Comparison of ENCODE assay signal across 9 cellular contexts in genomic region chr6:15770347-15771143, GRCh38.
DNase-seq lines count a peak whose midpoint lies in the region; ATAC-seq and TF ChIP-seq lines count a peak whose summit lies in the region.
"Had no signal": no experiment of that assay in that cellular context is flagged by ENCODE, and none has a peak within 500 bp of the region (broad histone marks: within the 10 kb centered on the region; RNA-seq: fewer than 3 reads in every experiment).

No MANE protein-coding gene starts in this region.

- H3K9me3 Mint-ChIP-seq in activated naive CD4-positive, alpha-beta T cell treated with anti-CD3 and anti-CD28 coated beads for 36 hours, result no peaks in the 10 kb centered on the region
- H3K9me3 Mint-ChIP-seq in activated naive CD4-positive, alpha-beta T cell treated with anti-CD3 and anti-CD28 coated beads, Interleukin-2, amount 10 ng/mL, durations not matched to agents 7 days and 5 days, result no peaks in the 10 kb centered on the region
- no peaks in the 10 kb centered on the region for H3K9me3 Mint-ChIP-seq in T-helper 2 cell treated with Interferon-gamma antibody and Interleukin-4, amounts not matched to agents 5 μg/mL and 100 μg/mL, for 36 hours
- H3K9me3 Mint-ChIP-seq: CD4-positive, alpha-beta memory T cell had no signal

- peak; percentile 24 for DNase-seq in activated naive CD4-positive, alpha-beta T cell treated with anti-CD3 and anti-CD28 coated beads for 36 hours
- DNase-seq in activated naive CD4-positive, alpha-beta T cell treated with anti-CD3 and anti-CD28 coated beads, Interleukin-2, amount 10 ng/mL, durations not matched to agents 7 days and 5 days, result no peak
- peak; percentile 55 for DNase-seq in T-helper 2 cell treated with Interferon-gamma antibody and Interleukin-4, amounts not matched to agents 5 μg/mL and 100 μg/mL, for 36 hours (ENCODE audit: low spot score)
- DNase-seq in smooth muscle cell (lab: John Stamatoyannopoulos, UW; ENCODE audit: unreplicated experiment), result no peak
- no peak for DNase-seq in aorta
- DNase-seq in left cardiac atrium, result no peak
- no peak for DNase-seq in activated naive CD4-positive, alpha-beta T cell treated with anti-CD3 and anti-CD28 coated beads, Interleukin-2, amount 50 U/mL, for 16 hours
- DNase-seq: CD4-positive, alpha-beta memory T cell had no signal

- CTCF ChIA-PET in activated naive CD4-positive, alpha-beta T cell treated with anti-CD3 and anti-CD28 coated beads for 36 hours (lab: Charles Lee), result interaction anchor here (0.9 to 1.5 kb wide), 3 partner anchors 18 to 358 kb away, joined by 3 read pairs; partner anchors contain the start of gene MYLIP
- CTCF ChIA-PET in activated naive CD4-positive, alpha-beta T cell treated with anti-CD3 and anti-CD28 coated beads, Interleukin-2, amount 10 ng/mL, durations not matched to agents 7 days and 5 days (lab: Charles Lee), result interaction anchor here (0.7 to 2.0 kb wide), 6 partner anchors 15 to 412 kb away, joined by 3 to 4 read pairs (median 3); no protein-coding TSS in a partner anchor

- H3K9ac ChIP-seq in smooth muscle cell (ENCODE audit: low read depth), result peak overlapping the region; percentile 33

- peak; percentile 8 for TF ChIP-seq CTCF in smooth muscle cell (IDR thresholded peaks at IDR 0.05; ENCODE audit: borderline replicate concordance, insufficient read depth, poor library complexity, severe bottlenecking)

- H3K4me1 Mint-ChIP-seq in activated naive CD4-positive, alpha-beta T cell treated with anti-CD3 and anti-CD28 coated beads for 36 hours (ENCODE audit: low read depth), result peaks cover 18% of the 10 kb centered on the region
- H3K4me1 Mint-ChIP-seq in activated naive CD4-positive, alpha-beta T cell treated with anti-CD3 and anti-CD28 coated beads, Interleukin-2, amount 10 ng/mL, durations not matched to agents 7 days and 5 days, result no peaks in the 10 kb centered on the region
- H3K4me1 Mint-ChIP-seq in T-helper 2 cell treated with Interferon-gamma antibody and Interleukin-4, amounts not matched to agents 5 μg/mL and 100 μg/mL, for 36 hours (ENCODE audit: low read depth), result peaks cover 37% of the 10 kb centered on the region
- H3K4me1 Mint-ChIP-seq: CD4-positive, alpha-beta memory T cell had no signal

- H3K4me1 ChIP-seq in smooth muscle cell (ENCODE audit: low read depth), result no peaks in the 10 kb centered on the region
- H3K4me1 ChIP-seq in aorta (ENCODE audit: control insufficient read depth in 1 of 2, insufficient read depth in 2 of 2, low read length in 2 of 2), result no peaks in the 10 kb centered on the region

- no peaks in the 10 kb centered on the region for H4K20me1 ChIP-seq in smooth muscle cell (ENCODE audit: low read depth)

- 75% methylated on average over 4 of the region's 4 CpGs for WGBS in smooth muscle cell (ENCODE audit: low lambda C conversion rate)
- 88 to 95% methylated on average over 4 of the region's 4 CpGs for WGBS in aorta, 2 donors

- intact Hi-C loops in activated naive CD4-positive, alpha-beta T cell treated with anti-CD3 and anti-CD28 coated beads for 36 hours (cut with micrococcal nuclease), result loop anchor here (10.0 kb wide), 1 partner anchor 994 kb away; the partner anchor contains the start of gene ATXN1
- intact Hi-C loops in aorta (cut with DNase I) (no loop called here), left cardiac atrium (cut with DNase I) (no loop called here)

- peaks cover 5% of the 10 kb centered on the region for H3K27me3 Mint-ChIP-seq in activated naive CD4-positive, alpha-beta T cell treated with anti-CD3 and anti-CD28 coated beads for 36 hours (ENCODE audit: low read depth)
- H3K27me3 Mint-ChIP-seq in activated naive CD4-positive, alpha-beta T cell treated with anti-CD3 and anti-CD28 coated beads, Interleukin-2, amount 10 ng/mL, durations not matched to agents 7 days and 5 days, result no peaks in the 10 kb centered on the region
- H3K27me3 Mint-ChIP-seq in T-helper 2 cell treated with Interferon-gamma antibody and Interleukin-4, amounts not matched to agents 5 μg/mL and 100 μg/mL, for 36 hours (ENCODE audit: low read depth), result no peaks in the 10 kb centered on the region

- ATAC-seq in HG02870 (IDR thresholded peaks at IDR 0.05; ENCODE audit: unreplicated experiment), result peak; percentile 91
- no peak for ATAC-seq in aorta (ENCODE audit: low FRiP score)
- ATAC-seq in left cardiac atrium, result no peak

- H3K9me3 ChIP-seq in smooth muscle cell (replicated peaks; ENCODE audit: low read depth) (no peaks in the 10 kb centered on the region), aorta (ENCODE audit: control insufficient read depth, low read length) (no peaks in the 10 kb centered on the region)

- H3K36me3 Mint-ChIP-seq in activated naive CD4-positive, alpha-beta T cell treated with anti-CD3 and anti-CD28 coated beads for 36 hours (ENCODE audit: low read depth), result no peaks in the 10 kb centered on the region
- no peaks in the 10 kb centered on the region for H3K36me3 Mint-ChIP-seq in activated naive CD4-positive, alpha-beta T cell treated with anti-CD3 and anti-CD28 coated beads, Interleukin-2, amount 10 ng/mL, durations not matched to agents 7 days and 5 days
- H3K36me3 Mint-ChIP-seq in T-helper 2 cell treated with Interferon-gamma antibody and Interleukin-4, amounts not matched to agents 5 μg/mL and 100 μg/mL, for 36 hours (ENCODE audit: low read depth), result no peaks in the 10 kb centered on the region
- H3K36me3 Mint-ChIP-seq: CD4-positive, alpha-beta memory T cell had no signal

- H3K4me2 ChIP-seq in smooth muscle cell, result peak overlapping the region; percentile 51

- peak overlapping the region; percentile 26 for H3K27ac Mint-ChIP-seq in activated naive CD4-positive, alpha-beta T cell treated with anti-CD3 and anti-CD28 coated beads for 36 hours
- no peak overlapping the region for H3K27ac Mint-ChIP-seq in activated naive CD4-positive, alpha-beta T cell treated with anti-CD3 and anti-CD28 coated beads, Interleukin-2, amount 10 ng/mL, durations not matched to agents 7 days and 5 days
- peak overlapping the region; percentile 86 for H3K27ac Mint-ChIP-seq in T-helper 2 cell treated with Interferon-gamma antibody and Interleukin-4, amounts not matched to agents 5 μg/mL and 100 μg/mL, for 36 hours

- H3K36me3 ChIP-seq in smooth muscle cell (ENCODE audit: low read depth), result no peaks in the 10 kb centered on the region
- no peaks in the 10 kb centered on the region for H3K36me3 ChIP-seq in aorta (ENCODE audit: control insufficient read depth in 1 of 2, insufficient read depth in 2 of 2, low read length in 1 of 2)

- H3K4me3 Mint-ChIP-seq in activated naive CD4-positive, alpha-beta T cell treated with anti-CD3 and anti-CD28 coated beads for 36 hours, result no peak overlapping the region
- no peak overlapping the region for H3K4me3 Mint-ChIP-seq in activated naive CD4-positive, alpha-beta T cell treated with anti-CD3 and anti-CD28 coated beads, Interleukin-2, amount 10 ng/mL, durations not matched to agents 7 days and 5 days
- H3K4me3 Mint-ChIP-seq in T-helper 2 cell treated with Interferon-gamma antibody and Interleukin-4, amounts not matched to agents 5 μg/mL and 100 μg/mL, for 36 hours, result peak overlapping the region; percentile 39
- H3K4me3 Mint-ChIP-seq: CD4-positive, alpha-beta memory T cell had no signal

- H3F3A ChIP-seq in smooth muscle cell (ENCODE audit: low read depth), result peaks cover 7% of the 10 kb centered on the region

- no peak overlapping the region for H3K4me3 ChIP-seq in smooth muscle cell
- H3K4me3 ChIP-seq in aorta (ENCODE audit: low read length in 2 of 2), result no peak overlapping the region

- H3K27me3 ChIP-seq in smooth muscle cell (ENCODE audit: low read depth) (no peaks in the 10 kb centered on the region), aorta (ENCODE audit: control insufficient read depth in 1 of 2, insufficient read depth in 2 of 2, low read length in 1 of 2) (no peaks in the 10 kb centered on the region)

- H3K79me2 ChIP-seq in smooth muscle cell (ENCODE audit: low read depth), result no peaks in the 10 kb centered on the region

- H3K27ac ChIP-seq in smooth muscle cell (ENCODE audit: low read depth) (peak overlapping the region; percentile 87), aorta (ENCODE audit: low read depth in 1 of 2, low read length in 2 of 2) (no peak overlapping the region)

- H2AFZ ChIP-seq in smooth muscle cell (ENCODE audit: low read depth), result peak overlapping the region; percentile 66

Comparison
In these comparisons a context has a peak if more than half of its experiments do, and no peak if none do; other contexts are left out.
1. DNase-seq: peak in activated naive CD4-positive, alpha-beta T cell treated with anti-CD3 and anti-CD28 coated beads for 36 hours (single experiment) and T-helper 2 cell treated with Interferon-gamma antibody and Interleukin-4, amounts not matched to agents 5 μg/mL and 100 μg/mL, for 36 hours (single experiment); none in activated naive CD4-positive, alpha-beta T cell treated with anti-CD3 and anti-CD28 coated beads, Interleukin-2, amount 10 ng/mL, durations not matched to agents 7 days and 5 days (single experiment), smooth muscle cell (single experiment), aorta (0 of 2), left cardiac atrium (single experiment) and activated naive CD4-positive, alpha-beta T cell treated with anti-CD3 and anti-CD28 coated beads, Interleukin-2, amount 50 U/mL, for 16 hours (single experiment).